Comparison of ENCODE assay signal across 12 cellular contexts in the genomic region with DNA sequence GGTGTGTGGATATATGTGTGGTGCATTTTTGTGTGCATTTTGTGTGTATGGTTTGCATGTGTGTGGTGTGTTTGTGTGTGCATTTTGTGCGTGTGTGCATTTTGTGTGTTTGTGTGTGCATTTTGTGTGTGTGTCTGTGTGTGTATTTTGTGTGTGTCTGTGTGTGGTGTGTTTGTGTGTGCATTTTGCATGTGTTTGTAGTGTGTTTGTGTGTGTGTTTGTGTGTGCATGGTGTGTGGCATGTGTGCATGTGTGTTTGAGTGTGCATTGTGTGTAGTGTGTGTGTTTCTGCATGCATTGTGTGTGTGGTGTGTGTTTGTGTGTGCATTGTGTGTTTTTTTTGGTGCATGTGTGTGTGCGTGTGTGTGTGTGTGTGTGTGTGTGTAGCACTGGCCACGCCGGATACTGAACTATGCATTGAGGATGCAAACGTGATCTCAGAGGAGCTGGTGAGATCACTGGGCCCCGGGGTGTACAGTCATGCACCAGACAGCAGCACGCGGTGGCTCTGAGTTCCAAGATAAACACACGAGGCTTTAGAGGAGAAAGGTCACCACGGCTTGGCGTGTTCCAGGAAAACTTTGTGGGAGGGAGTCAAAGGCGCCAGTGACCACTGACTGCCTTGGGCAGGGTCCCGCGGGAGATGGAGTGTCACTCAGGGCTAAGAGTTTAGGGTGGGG.
A peak's percentile ranks its signal among the peaks of the same experiment; 100 is the strongest.
DNase-seq lines count a peak whose midpoint lies in the region; ATAC-seq, FAIRE-seq and TF ChIP-seq lines count a peak whose summit lies in the region.
"Had no signal": no experiment of that assay in that cellular context is flagged by ENCODE, and none has a peak within 500 bp of the region (broad histone marks: within the 10 kb centered on the region; RNA-seq: fewer than 3 reads in every experiment).

No MANE protein-coding gene starts in this region.

- no peaks in the 10 kb centered on the region for H3K9me3 ChIP-seq in body of pancreas
- H3K9me3 ChIP-seq in kidney (ENCODE audit: control insufficient read depth in 1 of 2, low read length in 2 of 2), result no peaks in the 10 kb centered on the region
- H3K9me3 ChIP-seq in testis, result no peaks in the 10 kb centered on the region
- H3K9me3 ChIP-seq: HAP-1 had no signal

- H3K4me1 Mint-ChIP-seq in immature natural killer cell, result no peaks in the 10 kb centered on the region
- H3K4me1 Mint-ChIP-seq in activated naive CD8-positive, alpha-beta T cell treated with anti-CD3 and anti-CD28 coated beads for 36 hours, result no peaks in the 10 kb centered on the region

- H3K9me3 Mint-ChIP-seq in immature natural killer cell, result no peaks in the 10 kb centered on the region
- H3K9me3 Mint-ChIP-seq in activated naive CD8-positive, alpha-beta T cell treated with anti-CD3 and anti-CD28 coated beads for 36 hours, result no peaks in the 10 kb centered on the region
- H3K9me3 Mint-ChIP-seq: dendritic cell treated with granulocyte-macrophage colony-stimulating factor and Interleukin-4, amounts not matched to agents 40 ng/mL and 50 ng/mL, for 4 days had no signal

- H3K4me1 ChIP-seq in body of pancreas, result peaks cover 24% of the 10 kb centered on the region
- H3K4me1 ChIP-seq in kidney (ENCODE audit: control insufficient read depth in 1 of 2, insufficient read depth in 1 of 2, low read depth in 1 of 2, low read length in 2 of 2), result peaks cover 6 to 14% of the 10 kb centered on the region in 2 donors
- no peaks in the 10 kb centered on the region for H3K4me1 ChIP-seq in testis
- H3K4me1 ChIP-seq: HAP-1 had no signal

- H3K4me3 ChIP-seq in body of pancreas (no peak overlapping the region), kidney (ENCODE audit: low read length in 2 of 2) (no peak overlapping the region), testis (no peak overlapping the region)
- H3K4me3 ChIP-seq: HAP-1 had no signal

- H3K4me3 Mint-ChIP-seq in immature natural killer cell, result no peak overlapping the region
- no peak overlapping the region for H3K4me3 Mint-ChIP-seq in activated naive CD8-positive, alpha-beta T cell treated with anti-CD3 and anti-CD28 coated beads for 36 hours
- H3K4me3 Mint-ChIP-seq: dendritic cell treated with granulocyte-macrophage colony-stimulating factor and Interleukin-4, amounts not matched to agents 40 ng/mL and 50 ng/mL, for 4 days had no signal

- H3K27ac Mint-ChIP-seq in immature natural killer cell, result no peak overlapping the region
- H3K27ac Mint-ChIP-seq in activated naive CD8-positive, alpha-beta T cell treated with anti-CD3 and anti-CD28 coated beads for 36 hours, result no peak overlapping the region
- H3K27ac Mint-ChIP-seq: dendritic cell treated with granulocyte-macrophage colony-stimulating factor and Interleukin-4, amounts not matched to agents 40 ng/mL and 50 ng/mL, for 4 days had no signal

- no peak for FAIRE-seq in kidney (lab: Jason Lieb, UNC)

- TF ChIP-seq CTCF in body of pancreas (IDR thresholded peaks at IDR 0.05) (no peak), kidney (IDR thresholded peaks at IDR 0.05; ENCODE audit: borderline replicate concordance, extremely low read depth, insufficient read depth) (no peak), testis (IDR thresholded peaks at IDR 0.05) (no peak)

- H3K36me3 ChIP-seq in body of pancreas (replicated peaks in 1 of 2; ENCODE audit: insufficient read depth in 1 of 2, low read depth in 2 of 2), result no peaks in the 10 kb centered on the region
- H3K36me3 ChIP-seq in kidney (ENCODE audit: control insufficient read depth in 1 of 2, insufficient read depth in 2 of 2, low read length in 2 of 2), result no peaks in the 10 kb centered on the region
- H3K36me3 ChIP-seq in testis (ENCODE audit: low read depth, missing control alignments), result no peaks in the 10 kb centered on the region
- H3K36me3 ChIP-seq: HAP-1 had no signal

- DNase-seq in DMS53 (lab: John Stamatoyannopoulos, UW) (peak; percentile 22), DMS53 treated with DMSO at 0.1 percent for 48 hours (lab: John Stamatoyannopoulos, UW; ENCODE audit: unreplicated experiment) (no peak), body of pancreas (peak; percentile 72 to 80 (median 76)), kidney (peak; percentile 94), testis (peak; percentile 42), immature natural killer cell (no peak)
- DNase-seq in activated naive CD8-positive, alpha-beta T cell treated with anti-CD3 and anti-CD28 coated beads for 36 hours, result no peak
- DNase-seq: 8988T had no signal

- H3K36me3 Mint-ChIP-seq in immature natural killer cell, result no peaks in the 10 kb centered on the region
- no peaks in the 10 kb centered on the region for H3K36me3 Mint-ChIP-seq in activated naive CD8-positive, alpha-beta T cell treated with anti-CD3 and anti-CD28 coated beads for 36 hours

- TF ChIP-seq POLR2A in body of pancreas (IDR thresholded peaks at IDR 0.05) (no peak), testis (IDR thresholded peaks at IDR 0.05) (no peak)

- peak; percentile 82 for ATAC-seq in body of pancreas
- no peak for ATAC-seq in GM18511 (IDR thresholded peaks at IDR 0.05; ENCODE audit: unreplicated experiment)

- peak overlapping the region in 1 of 4 donors; percentile 39 for H3K27ac ChIP-seq in body of pancreas
- H3K27ac ChIP-seq in kidney (ENCODE audit: low read depth in 2 of 2, low read length in 2 of 2), result peak overlapping the region in 1 of 2 donors; percentile 27
- no peak overlapping the region for H3K27ac ChIP-seq in testis
- H3K27ac ChIP-seq: KMS-11 had no signal

- intact Hi-C loops in body of pancreas (cut with DNase I) (no loop called here), kidney (cut with DNase I) (no loop called here), testis (cut with DNase I; ENCODE audit: low total_unique reads) (no loop called here)

- H3K27me3 ChIP-seq in body of pancreas (no peaks in the 10 kb centered on the region), testis (no peaks in the 10 kb centered on the region)

- H3K27me3 Mint-ChIP-seq in immature natural killer cell (ENCODE audit: low read depth in 3 of 3), result peaks cover 2 to 4% (median 3%) of the 10 kb centered on the region in 3 donors
- H3K27me3 Mint-ChIP-seq in activated naive CD8-positive, alpha-beta T cell treated with anti-CD3 and anti-CD28 coated beads for 36 hours, result no peaks in the 10 kb centered on the region
- H3K27me3 Mint-ChIP-seq: dendritic cell treated with granulocyte-macrophage colony-stimulating factor and Interleukin-4, amounts not matched to agents 40 ng/mL and 50 ng/mL, for 4 days had no signal

- no peak overlapping the region for H3K9ac ChIP-seq in kidney (ENCODE audit: low read length in 2 of 2)
- H3K9ac ChIP-seq: KMS-11 had no signal

- WGBS in body of pancreas, 2 donors, result 25 to 26% methylated on average over 10 to 14 of the region's 14 CpGs
- 49 to 51% methylated on average over 9 to 14 of the region's 14 CpGs for WGBS in testis, 2 donors

Comparison
In these comparisons a context has a peak if more than half of its experiments do, and no peak if none do; other contexts are left out.
1. DNase-seq: peak in DMS53 (single experiment), body of pancreas (4 of 4), kidney (single experiment) and testis (single experiment); none in DMS53 treated with DMSO at 0.1 percent for 48 hours (single experiment), immature natural killer cell (0 of 3) and activated naive CD8-positive, alpha-beta T cell treated with anti-CD3 and anti-CD28 coated beads for 36 hours (single experiment).